Comparison of ENCODE assay signal across 8 cellular contexts in genomic region chr3:30606301-30607031, GRCh38. TPM values are rescaled to one million over a fixed set of nuclear protein-coding genes. Genes with fewer than 3 reads are reported as not detected.
A peak's percentile ranks its signal among the peaks of the same experiment; 100 is the strongest.
DNase-seq lines count a peak whose midpoint lies in the region; ATAC-seq and TF ChIP-seq lines count a peak whose summit lies in the region.

TGFBR2 (plus strand) TSS chr3:30606601; CDS start chr3:30606884, 283 bp downstream.

- H3K36me3 Mint-ChIP-seq in activated T-cell treated with anti-CD3 and anti-CD28 coated beads, Interleukin-2, amount 50 U/mL, for 4 hours (ENCODE audit: insufficient read depth) = peaks cover 25% of the 10 kb centered on the region

- ATAC-seq in HG03457 (IDR thresholded peaks at IDR 0.05; ENCODE audit: unreplicated experiment) = peak; percentile 79
- ATAC-seq in activated T-cell treated with anti-CD3 and anti-CD28 coated beads, Interleukin-2, amount 50 U/mL, for 4 hours = peak; percentile 70 to 77

- H3K4me1 Mint-ChIP-seq in activated T-cell treated with anti-CD3 and anti-CD28 coated beads, Interleukin-2, amount 50 U/mL, for 4 hours (ENCODE audit: low read depth) = peaks cover 59% of the 10 kb centered on the region

- TF ChIP-seq CTCF in Peyer's patch (IDR thresholded peaks at IDR 0.05) (peak in 4 of 6 experiments; percentile 14 to 66 (median 52)), esophagus muscularis mucosa (IDR thresholded peaks at IDR 0.05) (peak; percentile 17 to 40 (median 30))

- peak within 1 kb of the TSS; percentile 95 to 100 (median 99) for H3K9ac ChIP-seq in BLaER1 treated with 17β-estradiol and CSF1 and Interleukin-3, amounts not matched to agents 10 nM and 100 nM

- WGBS in esophagus muscularis mucosa = 2% methylated on average over 22 of the region's 71 CpGs

- no peaks in the 10 kb centered on the region for H3K27me3 ChIP-seq in BLaER1 treated with 17β-estradiol and CSF1 and Interleukin-3, amounts not matched to agents 10 nM and 100 nM
- H3K27me3 ChIP-seq in Peyer's patch (no peaks in the 10 kb centered on the region), esophagus muscularis mucosa (no peaks in the 10 kb centered on the region)

- peak within 1 kb of the TSS; percentile 95 to 100 (median 99) for H3K27ac ChIP-seq in BLaER1 treated with 17β-estradiol and CSF1 and Interleukin-3, amounts not matched to agents 10 nM and 100 nM
- H3K27ac ChIP-seq in Peyer's patch = peak within 1 kb of the TSS; percentile 99 to 100 (median 100)
- H3K27ac ChIP-seq in esophagus muscularis mucosa (replicated peaks in 1 of 4) = peak within 1 kb of the TSS; percentile 91 to 99 (median 99)

- H3K9me3 Mint-ChIP-seq in activated T-cell treated with anti-CD3 and anti-CD28 coated beads, Interleukin-2, amount 50 U/mL, for 4 hours = no peaks in the 10 kb centered on the region

- TF ChIP-seq POLR2A in Peyer's patch (IDR thresholded peaks at IDR 0.05) (peak; percentile 82 to 90), esophagus muscularis mucosa (IDR thresholded peaks at IDR 0.05; ENCODE audit: low read depth) (peak; percentile 54)

- peak within 1 kb of the TSS; percentile 87 to 99 (median 94) for H3K4me3 ChIP-seq in BLaER1 treated with 17β-estradiol and CSF1 and Interleukin-3, amounts not matched to agents 10 nM and 100 nM
- H3K4me3 ChIP-seq in Peyer's patch (peak within 1 kb of the TSS; percentile 90 to 99 (median 96)), esophagus muscularis mucosa (peak within 1 kb of the TSS; percentile 79 to 96 (median 94))

- peaks cover 0 to 5% (median 0%) of the 10 kb centered on the region in 11 experiments; a peak in 3 of 22 replicates for H3K36me3 ChIP-seq in BLaER1 treated with 17β-estradiol and CSF1 and Interleukin-3, amounts not matched to agents 10 nM and 100 nM
- H3K36me3 ChIP-seq in Peyer's patch (no peaks in the 10 kb centered on the region), esophagus muscularis mucosa (no peaks in the 10 kb centered on the region)

- intact Hi-C loops in esophagus muscularis mucosa (cut with DNase I) = loop anchor here (2.0 to 10.0 kb wide), 4 partner anchors 86 to 492 kb away; no protein-coding TSS in a partner anchor

- no peaks in the 10 kb centered on the region for H3K27me3 Mint-ChIP-seq in activated T-cell treated with anti-CD3 and anti-CD28 coated beads, Interleukin-2, amount 50 U/mL, for 4 hours (ENCODE audit: low read depth)

- H3K4me2 ChIP-seq in BLaER1 treated with 17β-estradiol and CSF1 and Interleukin-3, amounts not matched to agents 10 nM and 100 nM = peak within 1 kb of the TSS; percentile 86 to 96 (median 89)

- H3K4me1 ChIP-seq in BLaER1 treated with 17β-estradiol and CSF1 and Interleukin-3, amounts not matched to agents 10 nM and 100 nM = peaks cover 60 to 70% (median 65%) of the 10 kb centered on the region in 10 experiments
- H3K4me1 ChIP-seq in Peyer's patch = peaks cover 0 to 24% (median 9%) of the 10 kb centered on the region in 4 donors
- peaks cover 21 to 54% (median 42%) of the 10 kb centered on the region in 4 donors for H3K4me1 ChIP-seq in esophagus muscularis mucosa

- DNase-seq in GM19240 (ENCODE audit: insufficient read length, low spot score) (peak; percentile 4), Peyer's patch (peak; percentile 93 to 98 (median 94)), esophagus muscularis mucosa (ENCODE audit: extremely low spot score) (peak; percentile 99), myocyte (ENCODE audit: low read depth) (peak; percentile 98)
- peak; percentile 81 for DNase-seq in activated T-cell treated with anti-CD3 and anti-CD28 coated beads, Interleukin-2, amount 50 U/mL, for 4 hours
- peak; percentile 80 to 89 for DNase-seq in stimulated activated CD8-positive, alpha-beta memory T cell treated with anti-CD3 and anti-CD28 coated beads, Interleukin-7, amount 100 ng/mL, for 4 hours (ENCODE audit: low read depth in 2 of 2)

- peak within 1 kb of the TSS; percentile 98 for H3K4me3 Mint-ChIP-seq in activated T-cell treated with anti-CD3 and anti-CD28 coated beads, Interleukin-2, amount 50 U/mL, for 4 hours

- TF ChIP-seq EP300 in esophagus muscularis mucosa (IDR thresholded peaks at IDR 0.05) = no peak

- peaks cover 0 to 36% (median 22%) of the 10 kb centered on the region in 11 experiments; a peak in 17 of 22 replicates for H4K20me1 ChIP-seq in BLaER1 treated with 17β-estradiol and CSF1 and Interleukin-3, amounts not matched to agents 10 nM and 100 nM

- peaks cover 0 to 1% (median under 1%) of the 10 kb centered on the region in 11 experiments; a peak in 6 of 22 replicates for H3K9me3 ChIP-seq in BLaER1 treated with 17β-estradiol and CSF1 and Interleukin-3, amounts not matched to agents 10 nM and 100 nM (replicated peaks in 1 of 11)
- H3K9me3 ChIP-seq in Peyer's patch (no peaks in the 10 kb centered on the region), esophagus muscularis mucosa (no peaks in the 10 kb centered on the region)

RNA-seq across cellular contexts. Expression of gene TGFBR2, which starts in this region (rescaled TPM):
- 100 to 1,000 TPM in 2 of 4 donors, 10 to 100 TPM in 2; 51.8 to 127 (median 105) TPM for total RNA-seq in Peyer's patch
- total RNA-seq in activated T-cell treated with anti-CD3 and anti-CD28 coated beads, Interleukin-2, amount 50 U/mL, for 4 hours = 100 to 1,000 TPM; 104 to 114 (median 111) TPM
- total RNA-seq in esophagus muscularis mucosa = 100 to 1,000 TPM; 202 to 292 (median 261) TPM
- 102 and 106 TPM in 2 replicates for total RNA-seq in myocyte
- polyA plus RNA-seq in myocyte (2012) = 109 TPM

Comparison
In these comparisons a context has a peak if more than half of its experiments do, and no peak if none do; other contexts are left out.
1. Peak in every context shown above with its lines: DNase-seq, ATAC-seq, H3K4me3 ChIP-seq and H3K27ac ChIP-seq.
2. DNase-seq: peak in every context shown above with its lines; median percentile 99 in esophagus muscularis mucosa; 98 in myocyte; 94 in Peyer's patch; 84 in stimulated activated CD8-positive, alpha-beta memory T cell treated with anti-CD3 and anti-CD28 coated beads, Interleukin-7, amount 100 ng/mL, for 4 hours; 81 in activated T-cell treated with anti-CD3 and anti-CD28 coated beads, Interleukin-2, amount 50 U/mL, for 4 hours; 4 in GM19240.